ENCODE assay signal across 11 cellular contexts in genomic region chr2:200814276-200814815, GRCh38. TPM values are rescaled to one million over a fixed set of nuclear protein-coding genes. Genes with fewer than 3 reads are reported as not detected.
DNase-seq lines count a peak whose midpoint lies in the region; ATAC-seq, FAIRE-seq and TF ChIP-seq lines count a peak whose summit lies in the region.
"Had no signal": no experiment of that assay in that cellular context is flagged by ENCODE, and none has a peak within 500 bp of the region (broad histone marks: within the 10 kb centered on the region; RNA-seq: fewer than 3 reads in every experiment).

No MANE protein-coding gene starts in this region.

- CTCF ChIA-PET in GM12878 (lab: Yijun Ruan, JAX): interaction anchor here (0.5 to 1.4 kb wide), 3 partner anchors 47 to 101 kb away, joined by 3 to 6 read pairs (median 4); no protein-coding TSS in a partner anchor

- peak overlapping the region; percentile 88 for H3K4me3 ChIP-seq in GM12878

- TF ChIP-seq CTCF in GM12878 (IDR thresholded peaks at IDR 0.05 in 2 of 3, conservative IDR thresholded peaks at IDR 0.05 in 1 of 3; ENCODE audit: control insufficient read depth in 2 of 3, extremely low read depth in 1 of 3, insufficient read depth in 1 of 3, low read depth in 3 of 3, low read length in 3 of 3) (no peak), progenitor cell of endocrine pancreas (IDR thresholded peaks at IDR 0.05; ENCODE audit: unreplicated experiment) (no peak)

- ATAC-seq in HG03442 (IDR thresholded peaks at IDR 0.05; ENCODE audit: unreplicated experiment) (peak; percentile 20), GM12878 (peak; percentile 31), GM18867 (IDR thresholded peaks at IDR 0.05; ENCODE audit: unreplicated experiment) (no peak)

- BruUV-seq in GM12878 (replicated peaks; lab: Mats Ljungman, UMichigan): no TSS peak

- in situ Hi-C loops in GM12878 (cut with MboI) (loop anchor here (5.0 kb wide), 1 partner anchor 102 kb away; no protein-coding TSS in a partner anchor), ACHN (cut with HindIII; ENCODE audit: low pct_ligation_motif_present, low pct_unique_long_range_greater_than_20kb, low sequenced_read_pairs) (no loop called here)

- SMC1A ChIA-PET in GM12878 (lab: Charles Lee; ENCODE audit: uncharacterized antibody, unreplicated experiment): interaction anchor here (0.6 to 1.9 kb wide), 9 partner anchors 14 to 418 kb away, joined by 3 to 11 read pairs (median 4); partner anchors contain the start of gene CASP10

- peak overlapping the region; percentile 22 for H3K4me3 Mint-ChIP-seq in progenitor cell of endocrine pancreas (ENCODE audit: low read depth)

- H3K9ac ChIP-seq in GM12878 (ENCODE audit: control insufficient read depth, insufficient read depth, low read length): peak overlapping the region; percentile 98
- H3K9ac ChIP-seq: parathyroid adenoma had no signal

- H3K9me3 Mint-ChIP-seq in progenitor cell of endocrine pancreas (ENCODE audit: low read depth): no peaks in the 10 kb centered on the region

- TF ChIP-seq POLR2A in GM12891 (IDR thresholded peaks at IDR 0.05; ENCODE audit: low read depth, low read length) (0 out of 2 replicates have a peak, but pooled peaks have one; percentile 44), GM12878 (IDR thresholded peaks at IDR 0.05; ENCODE audit: low read depth, low read length) (no peak)

- peaks cover 19% of the 10 kb centered on the region for H3K4me1 ChIP-seq in GM12878 (ENCODE audit: control insufficient read depth, insufficient read depth, low read length)

- no peaks in the 10 kb centered on the region for H3K27me3 Mint-ChIP-seq in progenitor cell of endocrine pancreas

- POLR2A ChIA-PET in GM12878 (lab: Charles Lee): interaction anchor here (1.0 to 1.7 kb wide), 5 partner anchors 16 to 101 kb away, joined by 3 to 6 read pairs (median 5); partner anchors contain the start of genes CLK1, NIF3L1 and PPIL3

- peak; percentile 7 to 16; a peak in 1 of 4 replicates for TF ChIP-seq EP300 in GM12878 (IDR thresholded peaks at IDR 0.05; ENCODE audit: borderline replicate concordance in 1 of 2, control insufficient read depth in 1 of 2, low read depth in 2 of 2, low read length in 2 of 2)

- DNase-seq in GM12891 (ENCODE audit: insufficient read length, low spot score) (no peak), GM12878 (ENCODE audit: low read depth, low spot score) (peak; percentile 51), progenitor cell of endocrine pancreas (ENCODE audit: low spot score, unreplicated experiment) (no peak), ACHN (no peak), NCI-H446 treated with DMSO at 0.1 percent for 48 hours (lab: John Stamatoyannopoulos, UW) (no peak), C1 segment of cervical spinal cord (lab: John Stamatoyannopoulos, UW) (no peak)
- DNase-seq: activated CD4-positive, CD25-positive, alpha-beta regulatory T cell treated with anti-CD3 and anti-CD28 coated beads, Interleukin-2, amount 50 U/mL, for 72 hours; NCI-H2171 treated with DMSO at 0.1 percent for 48 hours had no signal

- no peak for TF ChIP-seq RAD21 in GM12878 (IDR thresholded peaks at IDR 0.05; ENCODE audit: insufficient read depth, low read depth, low read length)

- H3K36me3 ChIP-seq in GM12878 (ENCODE audit: control insufficient read depth in 2 of 2, insufficient read depth in 2 of 2, low read length in 1 of 2): peaks cover 5 to 29% of the 10 kb centered on the region in 2 experiments

- peak overlapping the region; percentile 100 for H3K27ac ChIP-seq in GM12878 (ENCODE audit: control insufficient read depth, insufficient read depth)
- H3K27ac ChIP-seq: parathyroid adenoma had no signal

- H3K4me2 ChIP-seq in GM12878 (ENCODE audit: control insufficient read depth, insufficient read depth): peak overlapping the region; percentile 79

- RAD21 ChIA-PET in GM12878 (lab: Charles Lee; ENCODE audit: unreplicated experiment): interaction anchor here (0.9 to 1.4 kb wide), 7 partner anchors 13 to 419 kb away, joined by 3 to 5 read pairs (median 3); partner anchors contain the start of genes NIF3L1 and PPIL3

- no peak for FAIRE-seq in GM12891 (lab: Jason Lieb, UNC)
- FAIRE-seq in GM12878 (lab: Jason Lieb, UNC): no peak

- intact Hi-C loops in GM12878 (cut with micrococcal nuclease; ENCODE audit: unreplicated experiment): loop anchor here (2.0 to 10.0 kb wide), 4 partner anchors 50 to 860 kb away; partner anchors contain the start of genes CLK1, HYCC2, MAIP1 and NDUFB3

- H3K27me3 ChIP-seq in GM12878 (replicated peaks in 1 of 2; ENCODE audit: control insufficient read depth in 2 of 2, insufficient read depth in 2 of 2, low read length in 1 of 2): no peaks in the 10 kb centered on the region

- no peak overlapping the region for H2AFZ ChIP-seq in GM12878 (ENCODE audit: control insufficient read depth, low read depth, low read length)
- H2AFZ ChIP-seq: parathyroid adenoma had no signal

- H3K36me3 Mint-ChIP-seq in progenitor cell of endocrine pancreas (ENCODE audit: insufficient read depth): peaks cover 30% of the 10 kb centered on the region

- no peaks in the 10 kb centered on the region for H3K9me3 ChIP-seq in GM12878 (replicated peaks; ENCODE audit: control insufficient read depth, insufficient read depth, low read length)

- H4K20me1 ChIP-seq in GM12878 (ENCODE audit: control insufficient read depth, insufficient read depth): no peaks in the 10 kb centered on the region

- H3K27ac Mint-ChIP-seq in progenitor cell of endocrine pancreas: peak overlapping the region; percentile 56

- peaks cover 22% of the 10 kb centered on the region for H3K4me1 Mint-ChIP-seq in progenitor cell of endocrine pancreas (ENCODE audit: low read depth)

- H3K79me2 ChIP-seq in GM12878 (ENCODE audit: control insufficient read depth, insufficient read depth, low read length): peaks cover 54% of the 10 kb centered on the region

- WGBS in GM12878 (ENCODE audit: insufficient coverage, insufficient replicate concordance, low lambda C conversion rate, missing lambda C conversion rate): 2% methylated on average over 3 of the region's 3 CpGs

TF ChIP-seq in GM12891, 5 proteins besides CTCF, POLR2A, EP300 and RAD21:
- TF ChIP-seq TAF1 (IDR thresholded peaks at IDR 0.05; ENCODE audit: low read depth, low read length): no peak
- TF ChIP-seq POLR2AphosphoS5 (IDR thresholded peaks at IDR 0.05; ENCODE audit: low read depth, low read length): 0 out of 2 replicates have a peak, but pooled peaks have one; percentile 37

TF ChIP-seq in GM12878, 131 proteins besides CTCF, POLR2A, EP300 and RAD21 (continues in another document):
- TF ChIP-seq GATAD2B (conservative IDR thresholded peaks at IDR 0.05; ENCODE audit: low read depth): no peak
- no peak for TF ChIP-seq TARDBP (IDR thresholded peaks at IDR 0.05; ENCODE audit: borderline replicate concordance)
- TF ChIP-seq SMARCA5 (IDR thresholded peaks at IDR 0.05): no peak

RNA-seq across cellular contexts. Expression of gene BZW1, which starts 2.6 kb away (rescaled TPM):
- 167 TPM for polyA plus RNA-seq in GM12891 (2012; ENCODE audit: low read depth, missing spikeins)
- 135 and 139 TPM in 2 replicates for total RNA-seq in GM12878 (2013; cell fraction: nucleolus; rRNA removed)
- total RNA-seq in GM12878 (2014; rRNA removed) (262 and 298 TPM in 2 replicates), GM12878 (2014; rRNA removed; fragmentation: Illumina TruSeq; extraction: Trizol) (280 and 291 TPM in 2 replicates), GM12878 (2021) (259 and 273 TPM in 2 replicates), progenitor cell of endocrine pancreas (246 and 248 TPM in 2 replicates)
- polyA plus RNA-seq in GM12878 (2011; ENCODE audit: low read depth): 65.3 TPM
- polyA plus RNA-seq in GM12878 (2011; rRNA removed) (265 and 313 TPM in 2 replicates), GM12878 (2014; fragmentation: Illumina TruSeq; extraction: Trizol) (218 and 253 TPM in 2 replicates), GM12878 (2014; fragmentation: Nextera tagmentation; extraction: Ambion mirVana) (100 to 1,000 TPM; 200 to 317 TPM), GM12878 (2014; rRNA removed) (186 and 216 TPM in 2 replicates), GM12878 (2016; fragmentation: Nextera tagmentation; extraction: Ambion mirVana) (100 to 1,000 TPM; 330 to 349 TPM)
- polyA plus RNA-seq in GM12878 (2011; cell fraction: cytosol; rRNA removed): 147 and 180 TPM in 2 replicates
- 105 and 112 TPM in 2 replicates for polyA plus RNA-seq in GM12878 (2011; cell fraction: nucleus; rRNA removed)
- 116 and 118 TPM in 2 replicates for polyA plus RNA-seq in GM12878 (2012)
- 211 and 286 TPM in 2 replicates for polyA minus RNA-seq in GM12878 (2011; rRNA and poly(A)+ RNA removed)
- polyA minus RNA-seq in GM12878 (2011; cell fraction: cytosol; rRNA and poly(A)+ RNA removed): 168 and 206 TPM in 2 replicates
- 66.7 and 89.8 TPM in 2 replicates for polyA minus RNA-seq in GM12878 (2011; cell fraction: nucleus; rRNA and poly(A)+ RNA removed)

RNA-seq across cellular contexts. Expression of gene CLK1, which starts 50.1 kb away (rescaled TPM):
- polyA plus RNA-seq in GM12891 (2012; ENCODE audit: low read depth, missing spikeins): 42.5 TPM
- total RNA-seq in GM12878 (2013; cell fraction: nucleolus; rRNA removed): 312 and 326 TPM in 2 replicates
- total RNA-seq in GM12878 (2014; rRNA removed) (61.2 and 73.7 TPM in 2 replicates), GM12878 (2014; rRNA removed; fragmentation: Illumina TruSeq; extraction: Trizol) (74.1 and 75.1 TPM in 2 replicates), GM12878 (2021) (53.4 and 66.3 TPM in 2 replicates), progenitor cell of endocrine pancreas (128 and 129 TPM in 2 replicates)
- 42.3 TPM for polyA plus RNA-seq in GM12878 (2011; ENCODE audit: low read depth)
- polyA plus RNA-seq in GM12878 (2011; rRNA removed) (221 and 318 TPM in 2 replicates), GM12878 (2014; fragmentation: Illumina TruSeq; extraction: Trizol) (85.2 and 101 TPM in 2 replicates), GM12878 (2014; fragmentation: Nextera tagmentation; extraction: Ambion mirVana) (100 to 1,000 TPM in 1 of 2 experiments, 10 to 100 TPM in 1; 95.6 to 138 TPM), GM12878 (2014; rRNA removed) (66.6 and 91.8 TPM in 2 replicates), GM12878 (2016; fragmentation: Nextera tagmentation; extraction: Ambion mirVana) (10 to 100 TPM; 63.3 to 63.7 TPM)
- polyA plus RNA-seq in GM12878 (2011; cell fraction: cytosol; rRNA removed): 42.3 and 58.9 TPM in 2 replicates
- polyA plus RNA-seq in GM12878 (2011; cell fraction: nucleus; rRNA removed): 354 and 384 TPM in 2 replicates
- 75.2 and 84.2 TPM in 2 replicates for polyA plus RNA-seq in GM12878 (2012)
- polyA minus RNA-seq in GM12878 (2011; rRNA and poly(A)+ RNA removed): 36.1 and 63.4 TPM in 2 replicates
- polyA minus RNA-seq in GM12878 (2011; cell fraction: cytosol; rRNA and poly(A)+ RNA removed): 20.6 and 21.2 TPM in 2 replicates
- polyA minus RNA-seq in GM12878 (2011; cell fraction: nucleus; rRNA and poly(A)+ RNA removed): 82.1 and 109 TPM in 2 replicates
